ENCODE assay signal across 8 cellular contexts in genomic region chr20:5950271-5951031, GRCh38. TPM values are rescaled to one million over a fixed set of nuclear protein-coding genes. Genes with fewer than 3 reads are reported as not detected.
DNase-seq lines count a peak whose midpoint lies in the region; ATAC-seq and TF ChIP-seq lines count a peak whose summit lies in the region.

MCM8 (plus strand) TSS chr20:5950652; CDS start chr20:5952016, 1,364 bp downstream.
TRMT6 (minus strand) TSS chr20:5950533; CDS start chr20:5950405, 128 bp downstream.

- H3K4me3 Mint-ChIP-seq in T-cell: peak within 1 kb of the TSS; percentile 90 to 97 (median 97)

- POLR2A ChIA-PET in T-cell (lab: Charles Lee): interaction anchor here (0.6 to 0.9 kb wide), 4 partner anchors 13 to 236 kb away, joined by 3 to 4 read pairs (median 3); no protein-coding TSS in a partner anchor

- TF ChIP-seq POLR2A in heart left ventricle (IDR thresholded peaks at IDR 0.05): peak in 1 of 2 donors; percentile 38
- peak in 3 of 4 donors; percentile 17 to 56 (median 23) for TF ChIP-seq POLR2A in upper lobe of left lung (IDR thresholded peaks at IDR 0.05)

- peaks cover 21% of the 10 kb centered on the region for H3K36me3 Mint-ChIP-seq in T-cell

- TF ChIP-seq EP300 in upper lobe of left lung (IDR thresholded peaks at IDR 0.05): peak in 1 of 4 donors; percentile 87

- in situ Hi-C loops in GM13977 (cut with MboI; ENCODE audit: low pct_unique_long_range_greater_than_20kb, low sequenced_read_pairs, unreplicated experiment): no loop called here

- H3K4me1 ChIP-seq in adipocyte (ENCODE audit: control insufficient read depth, insufficient read depth, low read length) (peaks cover 18% of the 10 kb centered on the region), heart left ventricle (peaks cover 4 to 38% (median 16%) of the 10 kb centered on the region in 12 donors), upper lobe of left lung (peaks cover 16 to 34% (median 24%) of the 10 kb centered on the region in 4 donors)

- H3K36me3 ChIP-seq in adipocyte (ENCODE audit: control insufficient read depth, insufficient read depth, low read length, severe bottlenecking): peaks cover 21% of the 10 kb centered on the region
- H3K36me3 ChIP-seq in heart left ventricle: peaks cover 0 to 47% (median 38%) of the 10 kb centered on the region in 9 donors
- H3K36me3 ChIP-seq in upper lobe of left lung: peaks cover 0 to 32% (median 14%) of the 10 kb centered on the region in 4 donors

- peak within 1 kb of the TSS; percentile 89 to 96 for H3K27ac Mint-ChIP-seq in T-cell

- intact Hi-C loops in heart left ventricle (cut with DNase I): loop anchor here in 3 of 10 donors (2.0 to 10.0 kb wide), 3 partner anchors 124 to 127 kb away; no protein-coding TSS in a partner anchor

- H3K27me3 ChIP-seq in adipocyte (replicated peaks; ENCODE audit: control insufficient read depth, insufficient read depth, low read length) (no peaks in the 10 kb centered on the region), heart left ventricle (no peaks in the 10 kb centered on the region), upper lobe of left lung (no peaks in the 10 kb centered on the region)

- CTCF ChIA-PET in T-cell (lab: Charles Lee): interaction anchor here (0.6 to 1.2 kb wide), 4 partner anchors 51 to 422 kb away, joined by 3 to 5 read pairs (median 3); no protein-coding TSS in a partner anchor

- peak within 1 kb of the TSS; percentile 97 for H3K4me3 ChIP-seq in adipocyte (ENCODE audit: low read length)
- peak within 1 kb of the TSS; percentile 62 to 94 (median 70) for H3K4me3 ChIP-seq in heart left ventricle
- peak within 1 kb of the TSS; percentile 64 to 89 (median 80) for H3K4me3 ChIP-seq in upper lobe of left lung

- H3K9me3 ChIP-seq in adipocyte (ENCODE audit: control insufficient read depth, low read length) (no peaks in the 10 kb centered on the region), heart left ventricle (no peaks in the 10 kb centered on the region), upper lobe of left lung (no peaks in the 10 kb centered on the region)

- H3K9ac ChIP-seq in adipocyte (ENCODE audit: low read length): peak within 1 kb of the TSS; percentile 89

- H3K27me3 Mint-ChIP-seq in T-cell: no peaks in the 10 kb centered on the region

- peaks cover 29 to 47% (median 44%) of the 10 kb centered on the region in 3 donors for H3K4me1 Mint-ChIP-seq in T-cell

- ATAC-seq in HG02870 (IDR thresholded peaks at IDR 0.05; ENCODE audit: unreplicated experiment) (peak; percentile 95), T-cell (replicated peaks in 1 of 4) (peak; percentile 98 to 99 (median 98)), heart left ventricle (peak; percentile 100), upper lobe of left lung (ENCODE audit: low FRiP score in 2 of 2) (peak; percentile 98 to 100)

- 0 to 1% (median 0%) methylated on average over 39 to 61 of the region's 61 CpGs for WGBS in heart left ventricle, 4 donors
- WGBS in upper lobe of left lung, 2 donors: 0 to 1% methylated on average over 20 to 61 of the region's 61 CpGs

- H3K27ac ChIP-seq in heart left ventricle (peak within 1 kb of the TSS in 11 of 12 donors; percentile 43 to 81 (median 71)), upper lobe of left lung (peak within 1 kb of the TSS; percentile 51 to 80 (median 78))

- H3K9me3 Mint-ChIP-seq in T-cell: no peaks in the 10 kb centered on the region

- peak; percentile 91 for DNase-seq in GM13977 (ENCODE audit: low spot score)
- DNase-seq in NCI-H146 (lab: John Stamatoyannopoulos, UW): peak; percentile 99
- DNase-seq in T-cell: peak; percentile 85 to 98 (median 96)
- DNase-seq in adipocyte (ENCODE audit: low read depth): peak; percentile 98
- peak; percentile 95 to 98 (median 97) for DNase-seq in heart left ventricle
- DNase-seq in pons (ENCODE audit: low spot score): peak; percentile 95
- peak; percentile 96 to 97 for DNase-seq in upper lobe of left lung

- TF ChIP-seq CTCF in GM13977 (IDR thresholded peaks at IDR 0.05; ENCODE audit: extremely low read depth, insufficient read depth, missing control alignments) (no peak), heart left ventricle (IDR thresholded peaks at IDR 0.05) (peak in 1 of 12 donors; percentile 3), upper lobe of left lung (IDR thresholded peaks at IDR 0.05) (peak in 2 of 6 experiments; percentile 3 to 8)

RNA-seq across cellular contexts. Expression of gene MCM8, which starts in this region (rescaled TPM):
- 1 to 10 TPM; 4.4 to 8.3 (median 7.3) TPM for total RNA-seq in T-cell
- total RNA-seq in heart left ventricle: 1 to 10 TPM; 3.5 to 8.7 (median 6.6) TPM
- polyA plus RNA-seq in heart left ventricle: 1 to 10 TPM; 1.8 to 4.9 TPM
- 1 to 10 TPM; 2.9 to 7.5 (median 3.9) TPM for total RNA-seq in upper lobe of left lung

RNA-seq across cellular contexts. Expression of gene TRMT6, which starts in this region (rescaled TPM):
- total RNA-seq in T-cell (10 to 100 TPM in 3 of 5 donors, 1 to 10 TPM in 2; 9.4 to 14.6 (median 13.6) TPM), heart left ventricle (10 to 100 TPM in 4 of 9 donors, 1 to 10 TPM in 5; 5.8 to 12.0 (median 9.8) TPM), upper lobe of left lung (10 to 100 TPM in 2 of 6 donors, 1 to 10 TPM in 4; 3.9 to 14.3 (median 7.7) TPM)
- 10 to 100 TPM in 1 of 2 donors, 1 to 10 TPM in 1; 4.8 to 18.2 TPM for polyA plus RNA-seq in heart left ventricle

Comparison
In these comparisons a context has a peak if more than half of its experiments do, and no peak if none do; other contexts are left out.
1. Peak in every context shown above with its lines: DNase-seq, ATAC-seq, H3K4me3 ChIP-seq and H3K27ac ChIP-seq.